In the genomic region with DNA sequence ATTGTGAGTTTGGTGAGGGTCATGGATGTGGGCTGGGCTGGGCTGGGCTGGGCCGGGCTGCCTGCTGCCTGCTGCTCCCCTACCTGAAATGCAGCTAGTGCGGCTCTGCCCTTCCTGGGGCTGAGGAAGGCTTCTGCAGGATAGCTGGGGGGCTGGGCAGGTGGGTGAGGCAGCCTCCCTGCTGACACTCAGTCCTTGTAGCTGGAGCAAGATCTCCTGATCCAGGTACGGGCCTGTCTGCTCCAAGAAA, we compare ENCODE assay signal across 2 cellular contexts.
TF ChIP-seq lines count a peak whose summit lies in the region.

No MANE protein-coding gene starts in this region.

TF ChIP-seq in PFSK-1, 5 proteins besides CTCF, POLR2A, EP300 and RAD21:
- TF ChIP-seq REST (IDR thresholded peaks at IDR 0.05; ENCODE audit: insufficient read depth in 1 of 2, low read depth in 2 of 2, low read length in 2 of 2), result no peak
- no peak for TF ChIP-seq TAF1 (IDR thresholded peaks at IDR 0.05; ENCODE audit: borderline replicate concordance, insufficient read depth, low read length)
- TF ChIP-seq SIN3A (IDR thresholded peaks at IDR 0.05; ENCODE audit: borderline replicate concordance, insufficient read depth, low read length), result peak; percentile 83; the same call in 1 of the 2 replicates
- TF ChIP-seq POLR2AphosphoS5 (IDR thresholded peaks at IDR 0.05; ENCODE audit: low read depth, low read length), result no peak; the same call in 1 of the 2 replicates
- TF ChIP-seq FOXP2 (optimal IDR thresholded peaks at IDR 0.05; ENCODE audit: borderline replicate concordance, extremely low read depth, extremely low read length, insufficient read depth), result peak; percentile 50

TF ChIP-seq in H1, 55 proteins besides CTCF, POLR2A, EP300 and RAD21:
- TF ChIP-seq HDAC6 (IDR thresholded peaks at IDR 0.05; ENCODE audit: low read depth, low read length) (no peak), TAF1 (IDR thresholded peaks at IDR 0.05; ENCODE audit: low read depth, low read length) (peak; percentile 50; the same call in 1 of the 2 replicates), TAF7 (optimal IDR thresholded peaks at IDR 0.05; ENCODE audit: borderline replicate concordance, low read depth, low read length) (peak; percentile 58)
